In genomic region chr10:124694467-124695195, GRCh38 we compare ENCODE assay signal across 10 cellular contexts. TPM values are rescaled to one million over a fixed set of nuclear protein-coding genes. Genes with fewer than 3 reads are reported as not detected.
DNase-seq lines count a peak whose midpoint lies in the region; ATAC-seq and TF ChIP-seq lines count a peak whose summit lies in the region.
"Had no signal": no experiment of that assay in that cellular context is flagged by ENCODE, and none has a peak within 500 bp of the region (broad histone marks: within the 10 kb centered on the region; RNA-seq: fewer than 3 reads in every experiment).

No MANE protein-coding gene starts in this region.

- DNase-seq in right atrium auricular region (ENCODE audit: low spot score) = no peak
- no peak for DNase-seq in gastrocnemius medialis
- DNase-seq in G401 (ENCODE audit: low spot score) = no peak
- DNase-seq in NCI-H2081 (lab: John Stamatoyannopoulos, UW) = no peak
- DNase-seq in NCI-H524 (lab: John Stamatoyannopoulos, UW) = no peak
- DNase-seq: activated CD4-positive, alpha-beta T cell treated with anti-CD3 and anti-CD28 coated beads, Interleukin-2, amount 50 U/mL, for 1 hour had no signal

- intact Hi-C loops in gastrocnemius medialis (cut with DNase I; ENCODE audit: low total_unique reads) = loop anchor here (5.0 kb wide), 2 partner anchors 223 to 318 kb away; no protein-coding TSS in a partner anchor

- H3K27me3 ChIP-seq in right atrium auricular region (no peaks in the 10 kb centered on the region), gastrocnemius medialis (no peaks in the 10 kb centered on the region)

- H3K27ac ChIP-seq in VCaP (peak overlapping the region; percentile 84), right atrium auricular region (peak overlapping the region; percentile 46 to 67), gastrocnemius medialis (peak overlapping the region; percentile 93 to 98 (median 96))

- peak overlapping the region; percentile 87 to 98 (median 97) for H3K27ac Mint-ChIP-seq in IgD-negative memory B cell

- H3K36me3 ChIP-seq in right atrium auricular region = peaks cover 6% of the 10 kb centered on the region
- H3K36me3 ChIP-seq in gastrocnemius medialis = peaks cover 0 to 15% of the 10 kb centered on the region in 2 donors

- in situ Hi-C loops in gastrocnemius medialis (cut with MboI; ENCODE audit: low sequenced_read_pairs in 4 of 4) (no loop called here), G401 (cut with HindIII; ENCODE audit: low sequenced_read_pairs) (no loop called here)

- no peak for TF ChIP-seq POLR2A in gastrocnemius medialis (IDR thresholded peaks at IDR 0.05)

- H3K27me3 Mint-ChIP-seq in IgD-negative memory B cell = peaks cover 2% of the 10 kb centered on the region

- H3K36me3 Mint-ChIP-seq in IgD-negative memory B cell = peaks cover 2% of the 10 kb centered on the region

- peaks cover 47 to 63% (median 50%) of the 10 kb centered on the region in 3 donors for H3K4me1 Mint-ChIP-seq in IgD-negative memory B cell

- peak overlapping the region in 1 of 4 donors; percentile 68 for H3K4me3 Mint-ChIP-seq in IgD-negative memory B cell

- H3K4me3 ChIP-seq in right atrium auricular region (no peak overlapping the region), gastrocnemius medialis (no peak overlapping the region)
- H3K4me3 ChIP-seq: skin epidermis had no signal

- TF ChIP-seq CTCF in VCaP (conservative IDR thresholded peaks at IDR 0.05) (no peak), right atrium auricular region (IDR thresholded peaks at IDR 0.05) (no peak), gastrocnemius medialis (IDR thresholded peaks at IDR 0.05 in 4 of 5, conservative IDR thresholded peaks at IDR 0.05 in 1 of 5) (no peak)

- H3K9me3 Mint-ChIP-seq in IgD-negative memory B cell = no peaks in the 10 kb centered on the region

- peaks cover 0 to 73% of the 10 kb centered on the region in 2 donors for H3K4me1 ChIP-seq in right atrium auricular region
- H3K4me1 ChIP-seq in gastrocnemius medialis = peaks cover 63 to 95% of the 10 kb centered on the region in 2 donors

- ATAC-seq in gastrocnemius medialis = no peak
- ATAC-seq in HG02678 (IDR thresholded peaks at IDR 0.05; ENCODE audit: unreplicated experiment) = no peak

- H3K9me3 ChIP-seq in right atrium auricular region (no peaks in the 10 kb centered on the region), gastrocnemius medialis (no peaks in the 10 kb centered on the region)

RNA-seq across cellular contexts. Expression of gene FAM53B, which starts 49.5 kb away (rescaled TPM):
- polyA plus RNA-seq in IgD-negative memory B cell = 48.9 TPM
- total RNA-seq in right atrium auricular region (10 to 100 TPM; 30.3 to 31.1 TPM), gastrocnemius medialis (100 to 1,000 TPM; 140 to 253 (median 192) TPM)
- 17.0 and 21.4 TPM in 2 replicates for total RNA-seq in G401 (2014; rRNA removed; shearing (Covaris generic))
